In the genomic region with DNA sequence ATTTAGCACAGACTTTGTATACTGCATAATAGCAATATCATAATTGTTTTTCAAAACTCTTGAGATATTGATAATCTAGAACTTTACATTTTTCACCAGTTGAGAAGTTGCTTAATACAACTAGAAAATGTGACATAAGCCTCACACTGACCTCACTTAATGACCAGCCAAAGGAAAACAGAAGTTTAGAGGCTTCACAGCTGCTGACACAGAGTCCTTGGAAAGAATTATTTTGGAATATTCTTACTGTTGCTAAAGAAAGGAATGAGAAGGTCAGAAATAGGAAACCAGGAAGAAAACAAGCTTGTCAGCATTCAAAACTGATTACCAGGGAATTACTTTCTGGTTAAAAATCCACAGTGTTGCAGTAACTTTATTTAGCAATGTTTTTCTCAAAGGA, we compare ENCODE assay signal across 1 cellular context.
TF ChIP-seq lines count a peak whose summit lies in the region.

No MANE protein-coding gene starts in this region.

TF ChIP-seq in GM23338, 12 proteins besides CTCF, POLR2A, EP300 and RAD21:
- TF ChIP-seq, protein P1, sequence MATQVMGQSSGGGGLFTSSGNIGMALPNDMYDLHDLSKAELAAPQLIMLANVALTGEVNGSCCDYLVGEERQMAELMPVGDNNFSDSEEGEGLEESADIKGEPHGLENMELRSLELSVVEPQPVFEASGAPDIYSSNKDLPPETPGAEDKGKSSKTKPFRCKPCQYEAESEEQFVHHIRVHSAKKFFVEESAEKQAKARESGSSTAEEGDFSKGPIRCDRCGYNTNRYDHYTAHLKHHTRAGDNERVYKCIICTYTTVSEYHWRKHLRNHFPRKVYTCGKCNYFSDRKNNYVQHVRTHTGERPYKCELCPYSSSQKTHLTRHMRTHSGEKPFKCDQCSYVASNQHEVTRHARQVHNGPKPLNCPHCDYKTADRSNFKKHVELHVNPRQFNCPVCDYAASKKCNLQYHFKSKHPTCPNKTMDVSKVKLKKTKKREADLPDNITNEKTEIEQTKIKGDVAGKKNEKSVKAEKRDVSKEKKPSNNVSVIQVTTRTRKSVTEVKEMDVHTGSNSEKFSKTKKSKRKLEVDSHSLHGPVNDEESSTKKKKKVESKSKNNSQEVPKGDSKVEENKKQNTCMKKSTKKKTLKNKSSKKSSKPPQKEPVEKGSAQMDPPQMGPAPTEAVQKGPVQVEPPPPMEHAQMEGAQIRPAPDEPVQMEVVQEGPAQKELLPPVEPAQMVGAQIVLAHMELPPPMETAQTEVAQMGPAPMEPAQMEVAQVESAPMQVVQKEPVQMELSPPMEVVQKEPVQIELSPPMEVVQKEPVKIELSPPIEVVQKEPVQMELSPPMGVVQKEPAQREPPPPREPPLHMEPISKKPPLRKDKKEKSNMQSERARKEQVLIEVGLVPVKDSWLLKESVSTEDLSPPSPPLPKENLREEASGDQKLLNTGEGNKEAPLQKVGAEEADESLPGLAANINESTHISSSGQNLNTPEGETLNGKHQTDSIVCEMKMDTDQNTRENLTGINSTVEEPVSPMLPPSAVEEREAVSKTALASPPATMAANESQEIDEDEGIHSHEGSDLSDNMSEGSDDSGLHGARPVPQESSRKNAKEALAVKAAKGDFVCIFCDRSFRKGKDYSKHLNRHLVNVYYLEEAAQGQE (IDR thresholded peaks at IDR 0.05; ENCODE audit: unreplicated experiment) = no peak
- TF ChIP-seq CREB1 (CRISPR knock-in tag; IDR thresholded peaks at IDR 0.05; ENCODE audit: low read depth) (no peak), ZNF114 (CRISPR knock-in tag; IDR thresholded peaks at IDR 0.05) (no peak), POLR2AphosphoS5 (IDR thresholded peaks at IDR 0.05; ENCODE audit: low read depth) (no peak), NANOG (IDR thresholded peaks at IDR 0.05; ENCODE audit: borderline replicate concordance) (no peak)
